In the genomic region with DNA sequence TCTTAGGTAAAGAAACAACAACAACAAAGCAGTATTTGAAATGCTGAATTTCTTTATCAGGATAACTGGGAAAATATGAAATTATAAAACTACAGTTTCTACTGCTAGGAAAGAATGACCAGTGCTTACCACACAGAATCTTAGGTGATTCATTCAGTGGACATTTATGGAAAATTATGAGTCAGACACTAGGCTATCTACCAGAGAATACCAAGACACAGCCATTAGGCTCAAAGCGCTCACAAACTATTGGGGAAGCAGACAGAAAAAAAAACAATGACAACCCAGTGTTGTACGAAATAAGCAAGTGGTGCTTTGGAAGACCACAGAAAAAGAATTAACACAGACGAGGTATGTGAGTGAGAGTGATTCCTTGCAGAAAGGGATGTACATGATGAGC, we compare ENCODE assay signal across 15 cellular contexts.
DNase-seq lines count a peak whose midpoint lies in the region; ATAC-seq, FAIRE-seq and TF ChIP-seq lines count a peak whose summit lies in the region.
"Had no signal": no experiment of that assay in that cellular context is flagged by ENCODE, and none has a peak within 500 bp of the region (broad histone marks: within the 10 kb centered on the region; RNA-seq: fewer than 3 reads in every experiment).

No MANE protein-coding gene starts in this region.

- H3K27ac ChIP-seq in A549 (peak overlapping the region; percentile 6 to 56; a peak in 1 of 6 replicates), hepatocyte (no peak overlapping the region)
- H3K27ac ChIP-seq: BLaER1 had no signal

- TF ChIP-seq POLR2A in A549 (IDR thresholded peaks at IDR 0.05; ENCODE audit: low read length): no peak

- peak overlapping the region; percentile 86 for H3K27ac Mint-ChIP-seq in HFFc6
- no peak overlapping the region for H3K27ac Mint-ChIP-seq in activated CD4-positive, alpha-beta T cell treated with anti-CD3 and anti-CD28 coated beads for 36 hours
- H3K27ac Mint-ChIP-seq in immature natural killer cell: no peak overlapping the region
- H3K27ac Mint-ChIP-seq: activated CD8-positive, alpha-beta T cell treated with anti-CD3 and anti-CD28 coated beads, Interleukin-2, amount 10 ng/mL, durations not matched to agents 7 days and 5 days; natural killer cell treated with Interleukin-12 subunit alpha and Interleukin-12 subunit beta and Interleukin-15 and Interleukin-18, amount 100 ng/mL, for 72 hours; stimulated activated naive B cell treated with anti-CD40 and anti-IgM and Interleukin-4, amounts not matched to agents 10 μg/mL and 1 μg/mL and 100 μg/mL, for 72 hours had no signal

- H3K4me1 Mint-ChIP-seq in HFFc6 (ENCODE audit: low read depth) (peaks cover 39% of the 10 kb centered on the region), immature natural killer cell (no peaks in the 10 kb centered on the region)
- no peaks in the 10 kb centered on the region for H3K4me1 Mint-ChIP-seq in activated CD4-positive, alpha-beta T cell treated with anti-CD3 and anti-CD28 coated beads for 36 hours

- peak; percentile 21 to 44 for DNase-seq in A549 (ENCODE audit: low read depth in 1 of 2, low spot score in 1 of 2)
- DNase-seq in HFFc6: peak; percentile 90
- DNase-seq in amniotic stem cell (lab: John Stamatoyannopoulos, UW): peak; percentile 94
- DNase-seq in hepatocyte (ENCODE audit: low spot score): peak; percentile 11
- no peak for DNase-seq in activated CD4-positive, alpha-beta T cell treated with anti-CD3 and anti-CD28 coated beads for 36 hours
- no peak for DNase-seq in immature natural killer cell
- DNase-seq in SIG-M5 (lab: John Stamatoyannopoulos, UW): no peak
- DNase-seq: activated CD8-positive, alpha-beta T cell treated with anti-CD3 and anti-CD28 coated beads, Interleukin-2, amount 10 ng/mL, durations not matched to agents 7 days and 5 days; H7; NCI-H1092 treated with DMSO at 0.1 percent for 48 hours; NCI-H524; stimulated activated naive B cell treated with anti-CD40 and anti-IgM and Interleukin-4, amounts not matched to agents 10 μg/mL and 1 μg/mL and 100 μg/mL, for 72 hours had no signal

- CTCF ChIA-PET in A549 (lab: Yijun Ruan, JAX): no interaction called here
- CTCF ChIA-PET in activated CD4-positive, alpha-beta T cell treated with anti-CD3 and anti-CD28 coated beads for 36 hours (lab: Charles Lee): no interaction called here

- H3K9me3 ChIP-seq in A549: no peaks in the 10 kb centered on the region
- no peaks in the 10 kb centered on the region for H3K9me3 ChIP-seq in hepatocyte (ENCODE audit: low read depth)
- H3K9me3 ChIP-seq: BLaER1 had no signal

- no peak for FAIRE-seq in A549 (lab: Jason Lieb, UNC)

- ATAC-seq in A549: peak; percentile 94
- no peak for ATAC-seq in HG03342 (IDR thresholded peaks at IDR 0.05; ENCODE audit: unreplicated experiment)
- ATAC-seq in activated CD4-positive, alpha-beta T cell treated with anti-CD3 and anti-CD28 coated beads for 36 hours: no peak
- ATAC-seq: activated CD8-positive, alpha-beta T cell treated with anti-CD3 and anti-CD28 coated beads, Interleukin-2, amount 10 ng/mL, durations not matched to agents 7 days and 5 days; natural killer cell treated with Interleukin-12 subunit alpha and Interleukin-12 subunit beta and Interleukin-15 and Interleukin-18, amount 100 ng/mL, for 72 hours; stimulated activated naive B cell treated with anti-CD40 and anti-IgM and Interleukin-4, amounts not matched to agents 10 μg/mL and 1 μg/mL and 100 μg/mL, for 72 hours had no signal

- H3K27me3 Mint-ChIP-seq in HFFc6 (ENCODE audit: insufficient read depth) (no peaks in the 10 kb centered on the region; the same call in 1 of the 2 replicates), immature natural killer cell (ENCODE audit: low read depth in 3 of 3) (no peaks in the 10 kb centered on the region)
- no peaks in the 10 kb centered on the region for H3K27me3 Mint-ChIP-seq in activated CD4-positive, alpha-beta T cell treated with anti-CD3 and anti-CD28 coated beads for 36 hours

- H3K9me3 Mint-ChIP-seq in HFFc6 (no peaks in the 10 kb centered on the region), immature natural killer cell (peaks cover 0 to 7% (median 0%) of the 10 kb centered on the region in 6 donors)
- H3K9me3 Mint-ChIP-seq in activated CD4-positive, alpha-beta T cell treated with anti-CD3 and anti-CD28 coated beads for 36 hours (ENCODE audit: low read depth): peaks cover 10% of the 10 kb centered on the region
- H3K9me3 Mint-ChIP-seq: stimulated activated naive B cell treated with anti-CD40 and anti-IgM and Interleukin-4, amounts not matched to agents 10 μg/mL and 1 μg/mL and 100 μg/mL, for 72 hours had no signal

- no peak overlapping the region for H3K4me3 ChIP-seq in A549
- no peak overlapping the region for H3K4me3 ChIP-seq in hepatocyte
- H3K4me3 ChIP-seq: BLaER1 had no signal

- TF ChIP-seq CTCF in A549 (IDR thresholded peaks at IDR 0.05): no peak
- TF ChIP-seq CTCF in HFFc6 (IDR thresholded peaks at IDR 0.05): no peak
- no peak for TF ChIP-seq CTCF in hepatocyte (IDR thresholded peaks at IDR 0.05; ENCODE audit: poor library complexity)

- H3K27me3 ChIP-seq in hepatocyte: no peaks in the 10 kb centered on the region
- H3K27me3 ChIP-seq: BLaER1 had no signal

- no peaks in the 10 kb centered on the region for H3K36me3 ChIP-seq in hepatocyte (replicated peaks; ENCODE audit: insufficient read depth, low read depth)
- H3K36me3 ChIP-seq: BLaER1 had no signal

- H3K36me3 Mint-ChIP-seq in HFFc6 (ENCODE audit: low read depth) (no peaks in the 10 kb centered on the region), immature natural killer cell (peaks cover 0 to 1% (median 0%) of the 10 kb centered on the region in 3 donors)
- no peaks in the 10 kb centered on the region for H3K36me3 Mint-ChIP-seq in activated CD4-positive, alpha-beta T cell treated with anti-CD3 and anti-CD28 coated beads for 36 hours (ENCODE audit: low read depth)
- H3K36me3 Mint-ChIP-seq: stimulated activated naive B cell treated with anti-CD40 and anti-IgM and Interleukin-4, amounts not matched to agents 10 μg/mL and 1 μg/mL and 100 μg/mL, for 72 hours had no signal

- H3K4me2 ChIP-seq in A549 (peak overlapping the region; percentile 69), hepatocyte (no peak overlapping the region)
- H3K4me2 ChIP-seq: BLaER1 had no signal

- intact Hi-C loops in activated CD4-positive, alpha-beta T cell treated with anti-CD3 and anti-CD28 coated beads for 36 hours (cut with DNase I, micrococcal nuclease): no loop called here

- WGBS in A549 (ENCODE audit: missing lambda C conversion rate): 17% methylated on average over 3 of the region's 3 CpGs
- 80% methylated on average over 3 of the region's 3 CpGs for WGBS in hepatocyte (ENCODE audit: low lambda C conversion rate, missing lambda C conversion rate)

- H3K4me1 ChIP-seq in A549 (peaks cover 13% of the 10 kb centered on the region; the same call in 2 of the 3 replicates), hepatocyte (ENCODE audit: insufficient read depth) (no peaks in the 10 kb centered on the region)
- H3K4me1 ChIP-seq: BLaER1 had no signal

- H3K79me2 ChIP-seq in hepatocyte: no peaks in the 10 kb centered on the region

- TF ChIP-seq EP300 in A549 (IDR thresholded peaks at IDR 0.05): no peak

- no peak for TF ChIP-seq RAD21 in A549 (conservative IDR thresholded peaks at IDR 0.05 in 1 of 2, IDR thresholded peaks at IDR 0.05 in 1 of 2)

- no peaks in the 10 kb centered on the region for H4K20me1 ChIP-seq in hepatocyte (ENCODE audit: insufficient read depth, poor library complexity, severe bottlenecking)
- H4K20me1 ChIP-seq: BLaER1 had no signal

- POLR2A ChIA-PET in A549 (lab: Yijun Ruan, JAX): no interaction called here
- POLR2A ChIA-PET in activated CD4-positive, alpha-beta T cell treated with anti-CD3 and anti-CD28 coated beads for 36 hours (lab: Charles Lee): no interaction called here

- H3K9me2 ChIP-seq in hepatocyte (replicated peaks; ENCODE audit: insufficient read depth): no peaks in the 10 kb centered on the region

- peak overlapping the region; percentile 72 for H3K4me3 Mint-ChIP-seq in HFFc6
- no peak overlapping the region for H3K4me3 Mint-ChIP-seq in activated CD4-positive, alpha-beta T cell treated with anti-CD3 and anti-CD28 coated beads for 36 hours
- H3K4me3 Mint-ChIP-seq in immature natural killer cell: no peak overlapping the region
- H3K4me3 Mint-ChIP-seq: activated CD8-positive, alpha-beta T cell treated with anti-CD3 and anti-CD28 coated beads, Interleukin-2, amount 10 ng/mL, durations not matched to agents 7 days and 5 days; natural killer cell treated with Interleukin-12 subunit alpha and Interleukin-12 subunit beta and Interleukin-15 and Interleukin-18, amount 100 ng/mL, for 72 hours; stimulated activated naive B cell treated with anti-CD40 and anti-IgM and Interleukin-4, amounts not matched to agents 10 μg/mL and 1 μg/mL and 100 μg/mL, for 72 hours had no signal

- H2AFZ ChIP-seq in hepatocyte: no peak overlapping the region

TF ChIP-seq in A549, 52 proteins besides CTCF, POLR2A, EP300 and RAD21:
- TF ChIP-seq JUNB (IDR thresholded peaks at IDR 0.05): peak; percentile 43; the same call in 1 of the 2 replicates
- TF ChIP-seq NPAS2 (CRISPR knock-in tag; IDR thresholded peaks at IDR 0.05; ENCODE audit: borderline replicate concordance): no peak
- TF ChIP-seq CHD2 (IDR thresholded peaks at IDR 0.05; ENCODE audit: low read length, partially characterized antibody): no peak
- TF ChIP-seq MYC (IDR thresholded peaks at IDR 0.05; ENCODE audit: borderline replicate concordance, low read length): no peak
- TF ChIP-seq, protein P1, sequence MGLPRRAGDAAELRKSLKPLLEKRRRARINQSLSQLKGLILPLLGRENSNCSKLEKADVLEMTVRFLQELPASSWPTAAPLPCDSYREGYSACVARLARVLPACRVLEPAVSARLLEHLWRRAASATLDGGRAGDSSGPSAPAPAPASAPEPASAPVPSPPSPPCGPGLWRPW (IDR thresholded peaks at IDR 0.05): no peak
- peak; percentile 67 for TF ChIP-seq FOSL2 (IDR thresholded peaks at IDR 0.05)
- peak; percentile 89 for TF ChIP-seq FOSL2 (CRISPR knock-in tag; IDR thresholded peaks at IDR 0.05)
- TF ChIP-seq ESRRA (IDR thresholded peaks at IDR 0.05; ENCODE audit: borderline replicate concordance, low read length): no peak
- TF ChIP-seq, protein P2, sequence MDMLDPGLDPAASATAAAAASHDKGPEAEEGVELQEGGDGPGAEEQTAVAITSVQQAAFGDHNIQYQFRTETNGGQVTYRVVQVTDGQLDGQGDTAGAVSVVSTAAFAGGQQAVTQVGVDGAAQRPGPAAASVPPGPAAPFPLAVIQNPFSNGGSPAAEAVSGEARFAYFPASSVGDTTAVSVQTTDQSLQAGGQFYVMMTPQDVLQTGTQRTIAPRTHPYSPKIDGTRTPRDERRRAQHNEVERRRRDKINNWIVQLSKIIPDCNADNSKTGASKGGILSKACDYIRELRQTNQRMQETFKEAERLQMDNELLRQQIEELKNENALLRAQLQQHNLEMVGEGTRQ (IDR thresholded peaks at IDR 0.05): no peak
- no peak for TF ChIP-seq EHMT2 (IDR thresholded peaks at IDR 0.05; ENCODE audit: low read depth)

Comparison
In these comparisons a context has a peak if more than half of its experiments do, and no peak if none do; other contexts are left out.
1. ATAC-seq: peak in A549 (2 of 2); none in HG03342 (single experiment) and activated CD4-positive, alpha-beta T cell treated with anti-CD3 and anti-CD28 coated beads for 36 hours (single experiment).
2. DNase-seq: peak in A549 (2 of 2), HFFc6 (single experiment), amniotic stem cell (single experiment) and hepatocyte (single experiment); none in activated CD4-positive, alpha-beta T cell treated with anti-CD3 and anti-CD28 coated beads for 36 hours (single experiment), immature natural killer cell (0 of 3) and SIG-M5 (single experiment).